In genomic region chr1:119007672-119008482, GRCh38 we compare ENCODE assay signal across 9 cellular contexts. TPM values are rescaled to one million over a fixed set of nuclear protein-coding genes. Genes with fewer than 3 reads are reported as not detected.
DNase-seq lines count a peak whose midpoint lies in the region; ATAC-seq and TF ChIP-seq lines count a peak whose summit lies in the region.
"Had no signal": no experiment of that assay in that cellular context is flagged by ENCODE, and none has a peak within 500 bp of the region (broad histone marks: within the 10 kb centered on the region; RNA-seq: fewer than 3 reads in every experiment).

No MANE protein-coding gene starts in this region.

- ATAC-seq in CD8-positive, alpha-beta T cell: no peak
- ATAC-seq in HG03108 (IDR thresholded peaks at IDR 0.05; ENCODE audit: unreplicated experiment) (peak; percentile 39), GM18870 (IDR thresholded peaks at IDR 0.05; ENCODE audit: unreplicated experiment) (no peak), HG03378 (IDR thresholded peaks at IDR 0.05; ENCODE audit: unreplicated experiment) (no peak)
- ATAC-seq in naive thymus-derived CD8-positive, alpha-beta T cell: no peak

- CTCF ChIA-PET in CD8-positive, alpha-beta T cell (lab: Charles Lee): no interaction called here

- H3K27me3 ChIP-seq in CD8-positive, alpha-beta T cell (ENCODE audit: insufficient read depth, low read length): peaks cover 24% of the 10 kb centered on the region
- H3K27me3 ChIP-seq in esophagus (ENCODE audit: control insufficient read depth in 1 of 2, insufficient read depth in 2 of 2, low read length in 2 of 2): peaks cover 3 to 19% of the 10 kb centered on the region in 2 donors

- 8 to 9% methylated on average over 61 of the region's 61 CpGs for WGBS in esophagus, 2 donors

- H3K9me3 Mint-ChIP-seq in CD8-positive, alpha-beta T cell: peaks cover 16% of the 10 kb centered on the region
- peaks cover 7 to 82% (median 37%) of the 10 kb centered on the region in 9 donors for H3K9me3 Mint-ChIP-seq in naive thymus-derived CD8-positive, alpha-beta T cell

- no peaks in the 10 kb centered on the region for H3K9me3 ChIP-seq in CD8-positive, alpha-beta T cell (ENCODE audit: low read length)
- H3K9me3 ChIP-seq in esophagus (ENCODE audit: control insufficient read depth in 2 of 2, insufficient read depth in 1 of 2, low read depth in 1 of 2, low read length in 1 of 2): peaks cover 0 to 7% of the 10 kb centered on the region in 2 donors

- H3K36me3 Mint-ChIP-seq in CD8-positive, alpha-beta T cell: peaks cover 3% of the 10 kb centered on the region
- H3K36me3 Mint-ChIP-seq in naive thymus-derived CD8-positive, alpha-beta T cell: peaks cover 25 to 65% (median 36%) of the 10 kb centered on the region in 3 donors

- H3K27ac ChIP-seq in CD8-positive, alpha-beta T cell (ENCODE audit: low read depth, low read length): no peak overlapping the region
- H3K27ac ChIP-seq in esophagus (ENCODE audit: low read depth in 2 of 2, low read length in 1 of 2): no peak overlapping the region

- H3K36me3 ChIP-seq in CD8-positive, alpha-beta T cell (ENCODE audit: insufficient read depth, low read length): no peaks in the 10 kb centered on the region
- H3K36me3 ChIP-seq in esophagus (ENCODE audit: control insufficient read depth in 2 of 2, insufficient read depth in 2 of 2, low read length in 1 of 2): no peaks in the 10 kb centered on the region

- H3K4me3 Mint-ChIP-seq in CD8-positive, alpha-beta T cell: peak overlapping the region; percentile 59
- peak overlapping the region in 7 of 10 donors; percentile 8 to 77 (median 60) for H3K4me3 Mint-ChIP-seq in naive thymus-derived CD8-positive, alpha-beta T cell

- H3K27ac Mint-ChIP-seq in CD8-positive, alpha-beta T cell: no peak overlapping the region
- peak overlapping the region in 1 of 10 donors; percentile 51 for H3K27ac Mint-ChIP-seq in naive thymus-derived CD8-positive, alpha-beta T cell

- no peak for DNase-seq in CD8-positive, alpha-beta T cell
- DNase-seq in naive thymus-derived CD8-positive, alpha-beta T cell: no peak
- DNase-seq in NOMO-1 treated with DMSO at 0.1 percent for 48 hours (lab: John Stamatoyannopoulos, UW; ENCODE audit: unreplicated experiment) (no peak), HUDEP-2 (lab: John Stamatoyannopoulos, UW; ENCODE audit: unreplicated experiment in 76 of 76) (no peak)

- H3K4me1 Mint-ChIP-seq in CD8-positive, alpha-beta T cell (ENCODE audit: low read depth): peaks cover 9% of the 10 kb centered on the region
- H3K4me1 Mint-ChIP-seq in naive thymus-derived CD8-positive, alpha-beta T cell: peaks cover 7 to 12% (median 10%) of the 10 kb centered on the region in 4 donors

- POLR2A ChIA-PET in CD8-positive, alpha-beta T cell (lab: Charles Lee): no interaction called here
- POLR2A ChIA-PET in naive thymus-derived CD8-positive, alpha-beta T cell (lab: Charles Lee): no interaction called here

- intact Hi-C loops in CD8-positive, alpha-beta T cell (cut with DNase I, micrococcal nuclease): no loop called here

- TF ChIP-seq CTCF in CD8-positive, alpha-beta T cell (IDR thresholded peaks at IDR 0.05): no peak

- peaks cover 65% of the 10 kb centered on the region for H3K27me3 Mint-ChIP-seq in CD8-positive, alpha-beta T cell (ENCODE audit: low read depth)
- H3K27me3 Mint-ChIP-seq in naive thymus-derived CD8-positive, alpha-beta T cell: peaks cover 61 to 79% (median 74%) of the 10 kb centered on the region in 5 donors

- H3K4me3 ChIP-seq in CD8-positive, alpha-beta T cell (ENCODE audit: low read depth, low read length): no peak overlapping the region
- peak overlapping the region; percentile 12 to 43 for H3K4me3 ChIP-seq in esophagus (ENCODE audit: low read depth in 1 of 2, low read length in 2 of 2)
- H3K4me3 ChIP-seq: K562 had no signal

- peaks cover 7% of the 10 kb centered on the region for H3K4me1 ChIP-seq in CD8-positive, alpha-beta T cell (ENCODE audit: insufficient read depth, low read length)
- H3K4me1 ChIP-seq in esophagus (ENCODE audit: control insufficient read depth in 2 of 2, insufficient read depth in 2 of 2, low read length in 1 of 2): peaks cover 8 to 16% of the 10 kb centered on the region in 2 donors

RNA-seq across cellular contexts. Expression of gene TBX15, which starts 19.7 kb away (rescaled TPM):
- under 1 TPM; 0.11 to 0.17 TPM for total RNA-seq in CD8-positive, alpha-beta T cell
- polyA plus RNA-seq in esophagus: under 1 TPM in 1 of 2 donors, not detected in 1; 0.02 TPM
- not detected for total RNA-seq in naive thymus-derived CD8-positive, alpha-beta T cell
- polyA plus RNA-seq in naive thymus-derived CD8-positive, alpha-beta T cell: not detected
